1 cellular context compared by ENCODE assay signal in the genomic region with DNA sequence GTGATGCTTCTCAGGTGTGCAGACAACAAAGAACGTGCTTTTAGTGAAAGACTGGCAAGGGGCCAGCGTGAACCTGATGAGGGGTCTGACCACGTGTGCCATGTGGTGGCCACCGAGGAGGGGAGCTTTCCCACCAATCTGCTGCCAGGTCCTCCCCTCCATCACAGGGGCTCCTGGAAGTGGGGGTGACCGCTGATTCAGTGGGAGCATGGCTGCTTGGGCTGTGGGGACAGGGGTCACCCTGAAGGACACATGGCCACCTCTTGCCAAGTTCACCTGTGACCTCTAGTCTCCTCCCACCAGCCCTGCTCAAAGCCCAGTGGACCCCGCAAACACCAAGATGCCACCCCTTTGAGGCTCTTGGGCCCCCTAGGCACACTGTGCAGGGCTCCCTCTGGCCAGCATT.
TF ChIP-seq lines count a peak whose summit lies in the region.

No MANE protein-coding gene starts in this region.

TF ChIP-seq in HepG2, 621 proteins besides CTCF, POLR2A, EP300 and RAD21 (continued from another document and continues in another):
- TF ChIP-seq, protein P1, sequence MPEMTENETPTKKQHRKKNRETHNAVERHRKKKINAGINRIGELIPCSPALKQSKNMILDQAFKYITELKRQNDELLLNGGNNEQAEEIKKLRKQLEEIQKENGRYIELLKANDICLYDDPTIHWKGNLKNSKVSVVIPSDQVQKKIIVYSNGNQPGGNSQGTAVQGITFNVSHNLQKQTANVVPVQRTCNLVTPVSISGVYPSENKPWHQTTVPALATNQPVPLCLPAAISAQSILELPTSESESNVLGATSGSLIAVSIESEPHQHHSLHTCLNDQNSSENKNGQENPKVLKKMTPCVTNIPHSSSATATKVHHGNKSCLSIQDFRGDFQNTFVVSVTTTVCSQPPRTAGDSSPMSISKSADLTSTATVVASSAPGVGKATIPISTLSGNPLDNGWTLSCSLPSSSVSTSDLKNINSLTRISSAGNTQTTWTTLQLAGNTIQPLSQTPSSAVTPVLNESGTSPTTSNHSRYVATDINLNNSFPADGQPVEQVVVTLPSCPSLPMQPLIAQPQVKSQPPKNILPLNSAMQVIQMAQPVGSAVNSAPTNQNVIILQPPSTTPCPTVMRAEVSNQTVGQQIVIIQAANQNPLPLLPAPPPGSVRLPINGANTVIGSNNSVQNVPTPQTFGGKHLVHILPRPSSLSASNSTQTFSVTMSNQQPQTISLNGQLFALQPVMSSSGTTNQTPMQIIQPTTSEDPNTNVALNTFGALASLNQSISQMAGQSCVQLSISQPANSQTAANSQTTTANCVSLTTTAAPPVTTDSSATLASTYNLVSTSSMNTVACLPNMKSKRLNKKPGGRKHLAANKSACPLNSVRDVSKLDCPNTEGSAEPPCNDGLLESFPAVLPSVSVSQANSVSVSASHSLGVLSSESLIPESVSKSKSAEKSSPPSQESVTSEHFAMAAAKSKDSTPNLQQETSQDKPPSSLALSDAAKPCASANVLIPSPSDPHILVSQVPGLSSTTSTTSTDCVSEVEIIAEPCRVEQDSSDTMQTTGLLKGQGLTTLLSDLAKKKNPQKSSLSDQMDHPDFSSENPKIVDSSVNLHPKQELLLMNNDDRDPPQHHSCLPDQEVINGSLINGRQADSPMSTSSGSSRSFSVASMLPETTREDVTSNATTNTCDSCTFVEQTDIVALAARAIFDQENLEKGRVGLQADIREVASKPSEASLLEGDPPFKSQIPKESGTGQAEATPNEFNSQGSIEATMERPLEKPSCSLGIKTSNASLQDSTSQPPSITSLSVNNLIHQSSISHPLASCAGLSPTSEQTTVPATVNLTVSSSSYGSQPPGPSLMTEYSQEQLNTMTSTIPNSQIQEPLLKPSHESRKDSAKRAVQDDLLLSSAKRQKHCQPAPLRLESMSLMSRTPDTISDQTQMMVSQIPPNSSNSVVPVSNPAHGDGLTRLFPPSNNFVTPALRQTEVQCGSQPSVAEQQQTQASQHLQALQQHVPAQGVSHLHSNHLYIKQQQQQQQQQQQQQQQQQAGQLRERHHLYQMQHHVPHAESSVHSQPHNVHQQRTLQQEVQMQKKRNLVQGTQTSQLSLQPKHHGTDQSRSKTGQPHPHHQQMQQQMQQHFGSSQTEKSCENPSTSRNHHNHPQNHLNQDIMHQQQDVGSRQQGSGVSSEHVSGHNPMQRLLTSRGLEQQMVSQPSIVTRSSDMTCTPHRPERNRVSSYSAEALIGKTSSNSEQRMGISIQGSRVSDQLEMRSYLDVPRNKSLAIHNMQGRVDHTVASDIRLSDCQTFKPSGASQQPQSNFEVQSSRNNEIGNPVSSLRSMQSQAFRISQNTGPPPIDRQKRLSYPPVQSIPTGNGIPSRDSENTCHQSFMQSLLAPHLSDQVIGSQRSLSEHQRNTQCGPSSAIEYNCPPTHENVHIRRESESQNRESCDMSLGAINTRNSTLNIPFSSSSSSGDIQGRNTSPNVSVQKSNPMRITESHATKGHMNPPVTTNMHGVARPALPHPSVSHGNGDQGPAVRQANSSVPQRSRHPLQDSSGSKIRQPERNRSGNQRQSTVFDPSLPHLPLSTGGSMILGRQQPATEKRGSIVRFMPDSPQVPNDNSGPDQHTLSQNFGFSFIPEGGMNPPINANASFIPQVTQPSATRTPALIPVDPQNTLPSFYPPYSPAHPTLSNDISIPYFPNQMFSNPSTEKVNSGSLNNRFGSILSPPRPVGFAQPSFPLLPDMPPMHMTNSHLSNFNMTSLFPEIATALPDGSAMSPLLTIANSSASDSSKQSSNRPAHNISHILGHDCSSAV (CRISPR knock-in tag; IDR thresholded peaks at IDR 0.05; ENCODE audit: borderline replicate concordance): 0 out of 2 replicates have a peak, but pooled peaks have one; percentile 28
- TF ChIP-seq ZBTB7A (CRISPR knock-in tag; IDR thresholded peaks at IDR 0.05) (0 out of 2 replicates have a peak, but pooled peaks have one; percentile 9), ZBED4 (CRISPR knock-in tag; IDR thresholded peaks at IDR 0.05; ENCODE audit: borderline replicate concordance) (no peak), ZNF781 (CRISPR knock-in tag; IDR thresholded peaks at IDR 0.05; ENCODE audit: borderline replicate concordance, not compliant biosample characterization) (no peak), TERF1 (CRISPR knock-in tag; IDR thresholded peaks at IDR 0.05) (peak; percentile 8; the same call in 1 of the 2 replicates), ZBTB34 (CRISPR knock-in tag; IDR thresholded peaks at IDR 0.05) (no peak), NR0B2 (CRISPR knock-in tag; IDR thresholded peaks at IDR 0.05) (peak; percentile 29; the same call in 1 of the 2 replicates), RFX5 (IDR thresholded peaks at IDR 0.05; ENCODE audit: low read depth, low read length) (no peak), ZNF180 (CRISPR knock-in tag; IDR thresholded peaks at IDR 0.05; ENCODE audit: borderline replicate concordance, low read depth) (no peak), ZNF20 (CRISPR knock-in tag; IDR thresholded peaks at IDR 0.05) (no peak), NKX3-1 (CRISPR knock-in tag; IDR thresholded peaks at IDR 0.05) (peak; percentile 38; the same call in 1 of the 2 replicates), HOXA9 (CRISPR knock-in tag; IDR thresholded peaks at IDR 0.05; ENCODE audit: borderline replicate concordance) (peak; percentile 12; the same call in 1 of the 2 replicates), RBM22 (optimal IDR thresholded peaks at IDR 0.05; ENCODE audit: low read length) (no peak), ZNF747 (CRISPR knock-in tag; IDR thresholded peaks at IDR 0.05; ENCODE audit: borderline replicate concordance) (no peak), ZNF619 (CRISPR knock-in tag; IDR thresholded peaks at IDR 0.05) (0 out of 2 replicates have a peak, but pooled peaks have one; percentile 31), ZBTB7B (CRISPR knock-in tag; IDR thresholded peaks at IDR 0.05) (0 out of 2 replicates have a peak, but pooled peaks have one; percentile 0), CEBPG (CRISPR knock-in tag; IDR thresholded peaks at IDR 0.05) (no peak), ZNF788 (CRISPR knock-in tag; IDR thresholded peaks at IDR 0.05; ENCODE audit: borderline replicate concordance) (0 out of 2 replicates have a peak, but pooled peaks have one; percentile 6)
- TF ChIP-seq, protein P2, sequence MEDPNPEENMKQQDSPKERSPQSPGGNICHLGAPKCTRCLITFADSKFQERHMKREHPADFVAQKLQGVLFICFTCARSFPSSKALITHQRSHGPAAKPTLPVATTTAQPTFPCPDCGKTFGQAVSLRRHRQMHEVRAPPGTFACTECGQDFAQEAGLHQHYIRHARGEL (CRISPR knock-in tag; IDR thresholded peaks at IDR 0.05): peak; percentile 41; the same call in 1 of the 2 replicates
- TF ChIP-seq, protein P3, sequence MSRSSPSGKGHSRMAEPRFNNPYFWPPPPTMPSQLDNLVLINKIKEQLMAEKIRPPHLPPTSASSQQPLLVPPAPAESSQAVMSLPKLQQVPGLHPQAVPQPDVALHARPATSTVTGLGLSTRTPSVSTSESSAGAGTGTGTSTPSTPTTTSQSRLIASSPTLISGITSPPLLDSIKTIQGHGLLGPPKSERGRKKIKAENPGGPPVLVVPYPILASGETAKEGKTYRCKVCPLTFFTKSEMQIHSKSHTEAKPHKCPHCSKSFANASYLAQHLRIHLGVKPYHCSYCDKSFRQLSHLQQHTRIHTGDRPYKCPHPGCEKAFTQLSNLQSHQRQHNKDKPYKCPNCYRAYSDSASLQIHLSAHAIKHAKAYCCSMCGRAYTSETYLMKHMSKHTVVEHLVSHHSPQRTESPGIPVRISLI (CRISPR knock-in tag; IDR thresholded peaks at IDR 0.05; ENCODE audit: borderline replicate concordance): no peak
- TF ChIP-seq, protein P4, sequence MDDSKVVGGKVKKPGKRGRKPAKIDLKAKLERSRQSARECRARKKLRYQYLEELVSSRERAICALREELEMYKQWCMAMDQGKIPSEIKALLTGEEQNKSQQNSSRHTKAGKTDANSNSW (CRISPR knock-in tag; IDR thresholded peaks at IDR 0.05; ENCODE audit: borderline replicate concordance): no peak
- TF ChIP-seq, protein P5, sequence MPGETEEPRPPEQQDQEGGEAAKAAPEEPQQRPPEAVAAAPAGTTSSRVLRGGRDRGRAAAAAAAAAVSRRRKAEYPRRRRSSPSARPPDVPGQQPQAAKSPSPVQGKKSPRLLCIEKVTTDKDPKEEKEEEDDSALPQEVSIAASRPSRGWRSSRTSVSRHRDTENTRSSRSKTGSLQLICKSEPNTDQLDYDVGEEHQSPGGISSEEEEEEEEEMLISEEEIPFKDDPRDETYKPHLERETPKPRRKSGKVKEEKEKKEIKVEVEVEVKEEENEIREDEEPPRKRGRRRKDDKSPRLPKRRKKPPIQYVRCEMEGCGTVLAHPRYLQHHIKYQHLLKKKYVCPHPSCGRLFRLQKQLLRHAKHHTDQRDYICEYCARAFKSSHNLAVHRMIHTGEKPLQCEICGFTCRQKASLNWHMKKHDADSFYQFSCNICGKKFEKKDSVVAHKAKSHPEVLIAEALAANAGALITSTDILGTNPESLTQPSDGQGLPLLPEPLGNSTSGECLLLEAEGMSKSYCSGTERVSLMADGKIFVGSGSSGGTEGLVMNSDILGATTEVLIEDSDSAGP (CRISPR knock-in tag; IDR thresholded peaks at IDR 0.05; ENCODE audit: borderline replicate concordance): peak; percentile 11; the same call in 1 of the 2 replicates
